Comparison of ENCODE assay signal across 12 cellular contexts in genomic region chr5:149546974-149547373, GRCh38. TPM values are rescaled to one million over a fixed set of nuclear protein-coding genes. Genes with fewer than 3 reads are reported as not detected.
A peak's percentile ranks its signal among the peaks of the same experiment; 100 is the strongest.
DNase-seq lines count a peak whose midpoint lies in the region; ATAC-seq lines count a peak whose summit lies in the region.
"Had no signal": no experiment of that assay in that cellular context is flagged by ENCODE, and none has a peak within 500 bp of the region (broad histone marks: within the 10 kb centered on the region; RNA-seq: fewer than 3 reads in every experiment).

No MANE protein-coding gene starts in this region.

- ATAC-seq in GM19328 (IDR thresholded peaks at IDR 0.05; ENCODE audit: unreplicated experiment) (no peak), GM18517 (IDR thresholded peaks at IDR 0.05; ENCODE audit: unreplicated experiment) (no peak)

- peak overlapping the region; percentile 85 for H3K4me2 ChIP-seq in skeletal muscle satellite cell (ENCODE audit: low read length)
- H3K4me2 ChIP-seq: KMS-11 had no signal

- H3K9me3 ChIP-seq in SK-N-MC (ENCODE audit: low read depth, low read length) (no peaks in the 10 kb centered on the region), skeletal muscle satellite cell (replicated peaks; ENCODE audit: low read length) (no peaks in the 10 kb centered on the region)
- H3K9me3 ChIP-seq: BE2C had no signal

- H3K4me3 Mint-ChIP-seq in activated CD4-positive, alpha-beta T cell treated with anti-CD3 and anti-CD28 coated beads, Interleukin-2, amount 10 ng/mL, durations not matched to agents 24 days and 14 days: peak overlapping the region; percentile 39

- intact Hi-C loops in activated CD4-positive, alpha-beta T cell treated with anti-CD3 and anti-CD28 coated beads, Interleukin-2, amount 10 ng/mL, durations not matched to agents 24 days and 14 days (cut with micrococcal nuclease): loop anchor here (5.0 kb wide), 1 partner anchor 40 kb away; no protein-coding TSS in a partner anchor

- H3K4me3 ChIP-seq in SK-N-MC (peak overlapping the region; percentile 5; the same call in 1 of the 2 replicates), skeletal muscle satellite cell (ENCODE audit: low read length) (peak overlapping the region; percentile 39)

- peaks cover 37% of the 10 kb centered on the region for H3K4me1 Mint-ChIP-seq in activated CD4-positive, alpha-beta T cell treated with anti-CD3 and anti-CD28 coated beads, Interleukin-2, amount 10 ng/mL, durations not matched to agents 24 days and 14 days

- no peaks in the 10 kb centered on the region for H3K9me3 Mint-ChIP-seq in activated CD4-positive, alpha-beta T cell treated with anti-CD3 and anti-CD28 coated beads, Interleukin-2, amount 10 ng/mL, durations not matched to agents 24 days and 14 days

- peaks cover 65% of the 10 kb centered on the region for H3K36me3 Mint-ChIP-seq in activated CD4-positive, alpha-beta T cell treated with anti-CD3 and anti-CD28 coated beads, Interleukin-2, amount 10 ng/mL, durations not matched to agents 24 days and 14 days (ENCODE audit: low read depth)

- H3K9ac ChIP-seq in SK-N-MC (ENCODE audit: insufficient read length) (no peak overlapping the region), skeletal muscle satellite cell (ENCODE audit: low read depth, low read length) (peak overlapping the region; percentile 34)
- H3K9ac ChIP-seq: KMS-11 had no signal

- peaks cover 38% of the 10 kb centered on the region for H3K4me1 ChIP-seq in skeletal muscle satellite cell (ENCODE audit: control insufficient read depth, insufficient read depth, low read length)

- no peak overlapping the region for H3K27ac ChIP-seq in SK-N-MC
- H3K27ac ChIP-seq: KMS-11 had no signal

- no peak for DNase-seq in activated CD4-positive, alpha-beta T cell treated with anti-CD3 and anti-CD28 coated beads, Interleukin-2, amount 10 ng/mL, durations not matched to agents 24 days and 14 days
- DNase-seq in activated CD4-positive, alpha-beta T cell treated with anti-CD3 and anti-CD28 coated beads, Interleukin-2, amount 50 U/mL, for 4 hours: no peak
- DNase-seq in SK-N-MC (ENCODE audit: low read depth, low spot score) (no peak), fibroblast of peridontal ligament (ENCODE audit: extremely low read depth) (peak; percentile 24), GF-D8 (lab: John Stamatoyannopoulos, UW) (no peak)
- DNase-seq: activated CD4-positive, alpha-beta T cell treated with anti-CD3 and anti-CD28 coated beads for 4 hours; BE2C; hippocampal formation had no signal

- H3K27me3 Mint-ChIP-seq in activated CD4-positive, alpha-beta T cell treated with anti-CD3 and anti-CD28 coated beads, Interleukin-2, amount 10 ng/mL, durations not matched to agents 24 days and 14 days: no peaks in the 10 kb centered on the region

- H3K27ac Mint-ChIP-seq in activated CD4-positive, alpha-beta T cell treated with anti-CD3 and anti-CD28 coated beads, Interleukin-2, amount 10 ng/mL, durations not matched to agents 24 days and 14 days: peak overlapping the region; percentile 8

- H3K27me3 ChIP-seq in skeletal muscle satellite cell (ENCODE audit: control insufficient read depth, insufficient read depth, low read length): no peaks in the 10 kb centered on the region
- H3K27me3 ChIP-seq: BE2C had no signal

- peaks cover 76% of the 10 kb centered on the region for H3K36me3 ChIP-seq in SK-N-MC (ENCODE audit: insufficient read depth, low read length)
- H3K36me3 ChIP-seq in skeletal muscle satellite cell (ENCODE audit: insufficient read depth, low read length): peaks cover 75% of the 10 kb centered on the region

RNA-seq across cellular contexts. Expression of gene CSNK1A1, which starts 4.3 kb away (rescaled TPM):
- total RNA-seq in activated CD4-positive, alpha-beta T cell treated with anti-CD3 and anti-CD28 coated beads, Interleukin-2, amount 10 ng/mL, durations not matched to agents 24 days and 14 days: 175 TPM in 2 replicates
- 270 and 292 TPM in 2 replicates for total RNA-seq in skeletal muscle satellite cell (2012; rRNA removed)

RNA-seq across cellular contexts. Expression of gene ARHGEF37, which starts 34.3 kb away (rescaled TPM):
- 1.5 and 1.8 TPM in 2 replicates for total RNA-seq in activated CD4-positive, alpha-beta T cell treated with anti-CD3 and anti-CD28 coated beads, Interleukin-2, amount 10 ng/mL, durations not matched to agents 24 days and 14 days
- 0.25 and 0.44 TPM in 2 replicates for total RNA-seq in skeletal muscle satellite cell (2012; rRNA removed)
